Comparison of ENCODE assay signal across 13 cellular contexts in genomic region chr2:230827774-230828271, GRCh38. TPM values are rescaled to one million over a fixed set of nuclear protein-coding genes. Genes with fewer than 3 reads are reported as not detected.
DNase-seq lines count a peak whose midpoint lies in the region; ATAC-seq, FAIRE-seq and TF ChIP-seq lines count a peak whose summit lies in the region.
"Had no signal": no experiment of that assay in that cellular context is flagged by ENCODE, and none has a peak within 500 bp of the region (broad histone marks: within the 10 kb centered on the region; RNA-seq: fewer than 3 reads in every experiment).

No MANE protein-coding gene starts in this region.

- peak overlapping the region; percentile 35 to 58 for H3K4me3 Mint-ChIP-seq in CD14-positive monocyte

- CTCF ChIA-PET in K562 (lab: Yijun Ruan, JAX; ENCODE audit: low intra/inter-chr PET ratio), result interaction anchor here (0.6 kb wide), 1 partner anchor 366 kb away, joined by 3 read pairs; no protein-coding TSS in a partner anchor

- no peaks in the 10 kb centered on the region for H4K20me1 ChIP-seq in K562 (replicated peaks; ENCODE audit: control insufficient read depth, insufficient read depth, low read length)

- no TSS peak for BruUV-seq in K562 (replicated peaks; lab: Mats Ljungman, UMichigan)

- DNase-seq in CD14-positive monocyte (ENCODE audit: low spot score) (no peak), H7 (peak; percentile 47), K562 (ENCODE audit: extremely low read depth in 1 of 4, low spot score in 3 of 4) (no peak), D341Med (ENCODE audit: low spot score) (no peak), HUDEP-2 (lab: John Stamatoyannopoulos, UW; ENCODE audit: unreplicated experiment in 76 of 76) (no peak)
- DNase-seq: HCEC 1CT, midbrain, trophoblast cell had no signal

- peaks cover 27 to 44% (median 31%) of the 10 kb centered on the region in 3 donors for H3K27me3 Mint-ChIP-seq in CD14-positive monocyte (ENCODE audit: low read depth in 3 of 3)

- TF ChIP-seq RAD21 in K562 (CRISPR knock-in tag; conservative IDR thresholded peaks at IDR 0.05 in 1 of 2, IDR thresholded peaks at IDR 0.05 in 1 of 2), result no peak

- H3K79me2 ChIP-seq in K562 (ENCODE audit: control insufficient read depth, insufficient read depth, low read length), result no peaks in the 10 kb centered on the region

- 56% methylated on average over 17 of the region's 36 CpGs for WGBS in K562 (ENCODE audit: insufficient coverage, low coverage, missing lambda C conversion rate)

- H3K9me3 Mint-ChIP-seq in CD14-positive monocyte, result peaks cover 0 to 19% (median 8%) of the 10 kb centered on the region in 7 donors

- TF ChIP-seq EP300 in K562 (IDR thresholded peaks at IDR 0.05; ENCODE audit: low read length), result no peak

- 0 out of 2 replicates have a peak overlapping the region, but pooled peaks have one; percentile 32 for H2AFZ ChIP-seq in K562 (ENCODE audit: low read depth, low read length)

- peaks cover 0 to 16% of the 10 kb centered on the region in 2 experiments; a peak in 3 of 5 replicates for H3K4me1 ChIP-seq in K562 (replicated peaks in 1 of 2; ENCODE audit: control insufficient read depth in 2 of 2, insufficient read depth in 2 of 2, low read length in 2 of 2)
- H3K4me1 ChIP-seq in neutrophil (ENCODE audit: control insufficient read depth in 1 of 2, insufficient read depth in 1 of 2, low read depth in 1 of 2, low read length in 1 of 2), result peaks cover 14 to 18% of the 10 kb centered on the region in 2 experiments

- FAIRE-seq in K562 (lab: Jason Lieb, UNC), result no peak
- FAIRE-seq: frontal cortex, GM18507 had no signal

- no peaks in the 10 kb centered on the region for H3K36me3 Mint-ChIP-seq in CD14-positive monocyte

- no peak overlapping the region for H3K27ac ChIP-seq in K562 (ENCODE audit: extremely low read depth, low read depth, low read length)
- no peak overlapping the region for H3K27ac ChIP-seq in neutrophil

- H3K4me3 ChIP-seq in H7 (ENCODE audit: insufficient read depth, low read depth, low read length) (no peak overlapping the region), K562 (no peak overlapping the region), neutrophil (ENCODE audit: low read depth in 1 of 2, low read length in 1 of 2) (peak overlapping the region; percentile 16 to 28)

- H3K9me3 ChIP-seq in K562 (replicated peaks; ENCODE audit: control insufficient read depth, insufficient read depth, low read depth, low read length), result no peaks in the 10 kb centered on the region
- H3K9me3 ChIP-seq in neutrophil, result no peaks in the 10 kb centered on the region

- no peaks in the 10 kb centered on the region for H3K27me3 ChIP-seq in H7 (ENCODE audit: control insufficient read depth, insufficient read depth, low read length)
- H3K27me3 ChIP-seq in K562 (ENCODE audit: control insufficient read depth in 2 of 2, insufficient read depth in 2 of 2, low read length in 2 of 2), result peaks cover 3 to 29% of the 10 kb centered on the region in 2 experiments; a peak in 2 of 5 replicates
- H3K27me3 ChIP-seq in neutrophil, result peaks cover 69% of the 10 kb centered on the region

- H3K4me2 ChIP-seq in K562 (ENCODE audit: insufficient read depth, low read length), result no peak overlapping the region

- H3K27ac Mint-ChIP-seq in CD14-positive monocyte, result no peak overlapping the region

- TF ChIP-seq CTCF in CD14-positive monocyte (IDR thresholded peaks at IDR 0.05), result no peak
- no peak for TF ChIP-seq CTCF in K562 (IDR thresholded peaks at IDR 0.05 in 2 of 3, conservative IDR thresholded peaks at IDR 0.05 in 1 of 3; ENCODE audit: insufficient read depth in 2 of 3, low read depth in 1 of 3, low read length in 3 of 3)
- TF ChIP-seq CTCF in neutrophil (IDR thresholded peaks at IDR 0.05), result no peak

- no peaks in the 10 kb centered on the region for H3K36me3 ChIP-seq in H7 (replicated peaks; ENCODE audit: control insufficient read depth, insufficient read depth, low read length)
- no peaks in the 10 kb centered on the region for H3K36me3 ChIP-seq in K562 (ENCODE audit: control insufficient read depth, insufficient read depth, low read length)
- H3K36me3 ChIP-seq in neutrophil, result peaks cover 3% of the 10 kb centered on the region

- POLR2A ChIA-PET in K562 (lab: Yijun Ruan, JAX), result interaction anchor here (0.7 kb wide), 1 partner anchor 423 kb away, joined by 5 read pairs; no protein-coding TSS in a partner anchor

- H3K4me1 Mint-ChIP-seq in CD14-positive monocyte, result peaks cover 18% of the 10 kb centered on the region

- intact Hi-C loops in CD14-positive monocyte (cut with micrococcal nuclease), result no loop called here
- intact Hi-C loops in K562 (cut with micrococcal nuclease), result no loop called here

- in situ Hi-C loops in K562 (cut with MboI), result loop anchor here (10.0 kb wide), 1 partner anchor 157 kb away; no protein-coding TSS in a partner anchor

- ATAC-seq in K562 (no peak), HG02981 (IDR thresholded peaks at IDR 0.05; ENCODE audit: unreplicated experiment) (no peak), HG02870 (IDR thresholded peaks at IDR 0.05; ENCODE audit: unreplicated experiment) (no peak)

- no peaks in the 10 kb centered on the region for H3K9me1 ChIP-seq in K562 (ENCODE audit: control insufficient read depth, insufficient read depth, low read length)

- H3K9ac ChIP-seq in K562 (ENCODE audit: insufficient read depth in 1 of 2, low read depth in 2 of 2, low read length in 2 of 2), result no peak overlapping the region; a peak in 1 of 4 replicates

- no peak for TF ChIP-seq POLR2A in K562 (conservative IDR thresholded peaks at IDR 0.05)

TF ChIP-seq in K562, 482 proteins besides CTCF, POLR2A, EP300 and RAD21 (continues in another document):
- TF ChIP-seq THAP7 (CRISPR knock-in tag; IDR thresholded peaks at IDR 0.05) (no peak), MTA1 (IDR thresholded peaks at IDR 0.05; ENCODE audit: borderline replicate concordance) (no peak), SREBF1 (IDR thresholded peaks at IDR 0.05; ENCODE audit: borderline replicate concordance, low read depth, low read length) (no peak), ZHX1 (conservative IDR thresholded peaks at IDR 0.05; ENCODE audit: low read length) (no peak), ZNF263 (CRISPR knock-in tag; IDR thresholded peaks at IDR 0.05; ENCODE audit: borderline replicate concordance) (no peak), HNRNPUL1 (IDR thresholded peaks at IDR 0.05; ENCODE audit: low read length) (no peak), TCF15 (CRISPR knock-in tag; IDR thresholded peaks at IDR 0.05) (no peak), POLR2G (IDR thresholded peaks at IDR 0.05; ENCODE audit: low read depth, low read length) (no peak)

RNA-seq across cellular contexts. Expression of gene ITM2C, which starts 36.9 kb away (rescaled TPM):
- 1 to 10 TPM; 2.9 to 3.2 TPM for polyA plus RNA-seq in CD14-positive monocyte
- 392 and 393 TPM in 2 replicates for total RNA-seq in H7 (2014; rRNA removed; shearing (Covaris generic))
- total RNA-seq in K562 (2011; cell fraction: chromatin; rRNA removed; ENCODE audit: low replicate concordance), result 15.7 and 63.4 TPM in 2 replicates
- total RNA-seq in K562 (2011; cell fraction: nucleolus; rRNA removed), result 70.9 and 81.4 TPM in 2 replicates
- total RNA-seq in K562 (2011; cell fraction: nucleoplasm; rRNA removed), result 54.6 and 63.5 TPM in 2 replicates
- 21.5 and 30.9 TPM in 2 replicates for total RNA-seq in K562 (2014; rRNA removed)
- total RNA-seq in K562 (2014; rRNA removed; fragmentation: Illumina TruSeq; extraction: Trizol), result 14.3 and 15.4 TPM in 2 replicates
- total RNA-seq in K562 (2015; rRNA removed; fragmentation: Illumina TruSeq; extraction: Trizol), result 19.7 and 20.8 TPM in 2 replicates
- total RNA-seq in K562 (2021), result 24.1 and 26.0 TPM in 2 replicates
- polyA plus RNA-seq in K562 (2011; rRNA removed), result 58.8 and 64.7 TPM in 2 replicates
- 72.2 and 89.1 TPM in 2 replicates for polyA plus RNA-seq in K562 (2011; cell fraction: cytosol; rRNA removed)
- 23.0 and 26.2 TPM in 2 replicates for polyA plus RNA-seq in K562 (2011; cell fraction: nucleus; rRNA removed)
- 40.7 and 50.5 TPM in 2 replicates for polyA plus RNA-seq in K562 (2012)
- 37.5 and 38.3 TPM in 2 replicates for polyA plus RNA-seq in K562 (2014; fragmentation: Illumina TruSeq; extraction: Trizol)
- 1 to 10 TPM in 1 of 2 experiments, under 1 TPM in 1; 0.49 to 1.4 TPM for polyA plus RNA-seq in K562 (2014; fragmentation: Nextera tagmentation; extraction: Ambion mirVana)
- 27.1 and 37.1 TPM in 2 replicates for polyA plus RNA-seq in K562 (2014; rRNA removed)
- 42.9 and 62.5 TPM in 2 replicates for polyA minus RNA-seq in K562 (2011; rRNA and poly(A)+ RNA removed)
- polyA minus RNA-seq in K562 (2011; cell fraction: cytosol; rRNA and poly(A)+ RNA removed), result 29.0 and 39.4 TPM in 2 replicates
- polyA minus RNA-seq in K562 (2011; cell fraction: nucleus; rRNA and poly(A)+ RNA removed), result 3.5 and 4.2 TPM in 2 replicates

Comparison
In these comparisons a context has a peak if more than half of its experiments do, and no peak if none do; other contexts are left out.
1. H3K4me3 ChIP-seq: peak in neutrophil (2 of 2); none in H7 (single experiment) and K562 (single experiment).